23 cellular contexts compared by ENCODE assay signal in genomic region chr4:105274504-105274903, GRCh38.
A peak's percentile ranks its signal among the peaks of the same experiment; 100 is the strongest.
DNase-seq lines count a peak whose midpoint lies in the region; ATAC-seq and TF ChIP-seq lines count a peak whose summit lies in the region.
"Had no signal": no experiment of that assay in that cellular context is flagged by ENCODE, and none has a peak within 500 bp of the region (broad histone marks: within the 10 kb centered on the region; RNA-seq: fewer than 3 reads in every experiment).

No MANE protein-coding gene starts in this region.

- H3K9me3 Mint-ChIP-seq in activated CD4-positive, alpha-beta T cell treated with anti-CD3 and anti-CD28 coated beads, Interleukin-2, amount 10 ng/mL, durations not matched to agents 24 days and 14 days, result peaks cover 22% of the 10 kb centered on the region
- peaks cover 11% of the 10 kb centered on the region for H3K9me3 Mint-ChIP-seq in activated CD4-positive, alpha-beta T cell treated with anti-CD3 and anti-CD28 coated beads, Interleukin-2, amount 10 ng/mL, durations not matched to agents 7 days and 5 days
- H3K9me3 Mint-ChIP-seq in memory B cell, result no peaks in the 10 kb centered on the region
- H3K9me3 Mint-ChIP-seq: HFFc6 had no signal

- peaks cover 71% of the 10 kb centered on the region for H3K36me3 Mint-ChIP-seq in activated CD4-positive, alpha-beta T cell treated with anti-CD3 and anti-CD28 coated beads, Interleukin-2, amount 10 ng/mL, durations not matched to agents 24 days and 14 days (ENCODE audit: low read depth)
- H3K36me3 Mint-ChIP-seq in activated CD4-positive, alpha-beta T cell treated with anti-CD3 and anti-CD28 coated beads, Interleukin-2, amount 10 ng/mL, durations not matched to agents 7 days and 5 days (ENCODE audit: low read depth), result peaks cover 71% of the 10 kb centered on the region
- peaks cover 56% of the 10 kb centered on the region for H3K36me3 Mint-ChIP-seq in memory B cell

- H3K4me3 ChIP-seq in AG10803 (ENCODE audit: low read length) (no peak overlapping the region), epithelial cell of esophagus (ENCODE audit: low read length) (no peak overlapping the region), psoas muscle (no peak overlapping the region)

- peaks cover 22 to 85% of the 10 kb centered on the region in 2 donors for H3K36me3 ChIP-seq in psoas muscle (ENCODE audit: insufficient read depth in 1 of 2, low read depth in 1 of 2)

- intact Hi-C loops in activated CD4-positive, alpha-beta T cell treated with anti-CD3 and anti-CD28 coated beads, Interleukin-2, amount 10 ng/mL, durations not matched to agents 24 days and 14 days (cut with micrococcal nuclease), result no loop called here
- intact Hi-C loops in psoas muscle (cut with DNase I), result loop anchor here in 1 of 2 donors (10.0 kb wide), 1 partner anchor 200 kb away; the partner anchor contains the start of gene PPA2

- H3K27me3 ChIP-seq in psoas muscle (ENCODE audit: insufficient read depth in 3 of 3, low read length in 2 of 3), result no peaks in the 10 kb centered on the region

- peaks cover 41% of the 10 kb centered on the region for H3K4me1 Mint-ChIP-seq in activated CD4-positive, alpha-beta T cell treated with anti-CD3 and anti-CD28 coated beads, Interleukin-2, amount 10 ng/mL, durations not matched to agents 24 days and 14 days
- peaks cover 25% of the 10 kb centered on the region for H3K4me1 Mint-ChIP-seq in activated CD4-positive, alpha-beta T cell treated with anti-CD3 and anti-CD28 coated beads, Interleukin-2, amount 10 ng/mL, durations not matched to agents 7 days and 5 days
- peaks cover 9% of the 10 kb centered on the region for H3K4me1 Mint-ChIP-seq in memory B cell
- H3K4me1 Mint-ChIP-seq: CD14-positive monocyte had no signal

- H3K27me3 Mint-ChIP-seq in activated CD4-positive, alpha-beta T cell treated with anti-CD3 and anti-CD28 coated beads, Interleukin-2, amount 10 ng/mL, durations not matched to agents 24 days and 14 days, result no peaks in the 10 kb centered on the region
- H3K27me3 Mint-ChIP-seq in activated CD4-positive, alpha-beta T cell treated with anti-CD3 and anti-CD28 coated beads, Interleukin-2, amount 10 ng/mL, durations not matched to agents 7 days and 5 days, result no peaks in the 10 kb centered on the region
- H3K27me3 Mint-ChIP-seq in memory B cell, result no peaks in the 10 kb centered on the region

- peak overlapping the region; percentile 57 for H3K27ac Mint-ChIP-seq in activated CD4-positive, alpha-beta T cell treated with anti-CD3 and anti-CD28 coated beads, Interleukin-2, amount 10 ng/mL, durations not matched to agents 24 days and 14 days
- no peak overlapping the region for H3K27ac Mint-ChIP-seq in activated CD4-positive, alpha-beta T cell treated with anti-CD3 and anti-CD28 coated beads, Interleukin-2, amount 10 ng/mL, durations not matched to agents 7 days and 5 days
- peak overlapping the region; percentile 67 for H3K27ac Mint-ChIP-seq in memory B cell
- H3K27ac Mint-ChIP-seq: HFFc6 had no signal

- H3K4me1 ChIP-seq in psoas muscle, result no peaks in the 10 kb centered on the region

- no peak overlapping the region for H3K27ac ChIP-seq in psoas muscle
- H3K27ac ChIP-seq: 22Rv1, KMS-11 had no signal

- 89 to 97% (median 96%) methylated on average over 1 of the region's 1 CpG for whole genome bisulfite sequencing in psoas muscle, 3 donors

- no peak for ATAC-seq in memory B cell (ENCODE audit: low read depth)
- no peak for ATAC-seq in psoas muscle
- ATAC-seq: HepG2, PC-3 had no signal

- H3K4me3 Mint-ChIP-seq in activated CD4-positive, alpha-beta T cell treated with anti-CD3 and anti-CD28 coated beads, Interleukin-2, amount 10 ng/mL, durations not matched to agents 24 days and 14 days, result no peak overlapping the region
- no peak overlapping the region for H3K4me3 Mint-ChIP-seq in activated CD4-positive, alpha-beta T cell treated with anti-CD3 and anti-CD28 coated beads, Interleukin-2, amount 10 ng/mL, durations not matched to agents 7 days and 5 days
- no peak overlapping the region for H3K4me3 Mint-ChIP-seq in memory B cell
- H3K4me3 Mint-ChIP-seq: CD14-positive monocyte, HFFc6 had no signal

- CTCF ChIA-PET in activated CD4-positive, alpha-beta T cell treated with anti-CD3 and anti-CD28 coated beads, Interleukin-2, amount 10 ng/mL, durations not matched to agents 7 days and 5 days (lab: Charles Lee), result no interaction called here

- POLR2A ChIA-PET in activated CD4-positive, alpha-beta T cell treated with anti-CD3 and anti-CD28 coated beads, Interleukin-2, amount 10 ng/mL, durations not matched to agents 7 days and 5 days (lab: Charles Lee), result no interaction called here

- H3K9me3 ChIP-seq in psoas muscle, result no peaks in the 10 kb centered on the region

- DNase-seq in activated CD4-positive, alpha-beta T cell treated with anti-CD3 and anti-CD28 coated beads, Interleukin-2, amount 10 ng/mL, durations not matched to agents 24 days and 14 days, result no peak
- DNase-seq in activated CD4-positive, alpha-beta T cell treated with anti-CD3 and anti-CD28 coated beads, Interleukin-2, amount 10 ng/mL, durations not matched to agents 7 days and 5 days, result no peak
- DNase-seq in AG10803 (ENCODE audit: low read depth) (peak; percentile 5), epithelial cell of esophagus (ENCODE audit: low read depth) (peak; percentile 10), memory B cell (ENCODE audit: low spot score in 2 of 2) (no peak), psoas muscle (no peak), NAMALWA (ENCODE audit: low spot score) (no peak), NCI-H2171 (lab: John Stamatoyannopoulos, UW) (no peak)
- DNase-seq: DMS79 treated with DMSO at 0.1 percent for 48 hours, H7, HFFc6, MV-4-11, NCI-H1417, NCI-H187 treated with DMSO at 0.1 percent for 48 hours, NCI-H226, NCI-H524, NCI-H82, PC-3, RPMI8226 had no signal

- no peak for TF ChIP-seq CTCF in AG10803 (conservative IDR thresholded peaks at IDR 0.05; ENCODE audit: low read length)
- no peak for TF ChIP-seq CTCF in epithelial cell of esophagus (IDR thresholded peaks at IDR 0.05; ENCODE audit: insufficient read depth, low read depth, low read length, missing control alignments)
- TF ChIP-seq CTCF in psoas muscle (IDR thresholded peaks at IDR 0.05), result no peak

Comparison
In these comparisons a context has a peak if more than half of its experiments do, and no peak if none do; other contexts are left out.
1. DNase-seq: peak in AG10803 (single experiment) and epithelial cell of esophagus (single experiment); none in activated CD4-positive, alpha-beta T cell treated with anti-CD3 and anti-CD28 coated beads, Interleukin-2, amount 10 ng/mL, durations not matched to agents 24 days and 14 days (single experiment), activated CD4-positive, alpha-beta T cell treated with anti-CD3 and anti-CD28 coated beads, Interleukin-2, amount 10 ng/mL, durations not matched to agents 7 days and 5 days (single experiment), memory B cell (0 of 2), psoas muscle (0 of 2), NAMALWA (single experiment) and NCI-H2171 (single experiment).